ENCODE assay signal across 1 cellular context in genomic region chr1:75724472-75725022, GRCh38.
TF ChIP-seq lines count a peak whose summit lies in the region.

ACADM (plus strand) TSS chr1:75724709; CDS start chr1:75724788, 79 bp downstream.

TF ChIP-seq in HepG2, 621 proteins besides CTCF, POLR2A, EP300 and RAD21 (continued from another document and continues in another):
- TF ChIP-seq ZNF646 (CRISPR knock-in tag; IDR thresholded peaks at IDR 0.05) = no peak
- 0 out of 2 replicates have a peak, but pooled peaks have one; percentile 36 for TF ChIP-seq ZNF264 (CRISPR knock-in tag; IDR thresholded peaks at IDR 0.05)
- TF ChIP-seq GPN1 (CRISPR knock-in tag; IDR thresholded peaks at IDR 0.05; ENCODE audit: borderline replicate concordance) = no peak
- no peak for TF ChIP-seq RCOR2 (CRISPR knock-in tag; IDR thresholded peaks at IDR 0.05)
- no peak for TF ChIP-seq ZNF329 (CRISPR knock-in tag; IDR thresholded peaks at IDR 0.05; ENCODE audit: low read depth)
- no peak for TF ChIP-seq IKZF4 (CRISPR knock-in tag; IDR thresholded peaks at IDR 0.05; ENCODE audit: borderline replicate concordance, low read depth, not compliant biosample characterization)
- TF ChIP-seq SMARCE1 (IDR thresholded peaks at IDR 0.05; ENCODE audit: borderline replicate concordance) = no peak
- TF ChIP-seq, protein P1, sequence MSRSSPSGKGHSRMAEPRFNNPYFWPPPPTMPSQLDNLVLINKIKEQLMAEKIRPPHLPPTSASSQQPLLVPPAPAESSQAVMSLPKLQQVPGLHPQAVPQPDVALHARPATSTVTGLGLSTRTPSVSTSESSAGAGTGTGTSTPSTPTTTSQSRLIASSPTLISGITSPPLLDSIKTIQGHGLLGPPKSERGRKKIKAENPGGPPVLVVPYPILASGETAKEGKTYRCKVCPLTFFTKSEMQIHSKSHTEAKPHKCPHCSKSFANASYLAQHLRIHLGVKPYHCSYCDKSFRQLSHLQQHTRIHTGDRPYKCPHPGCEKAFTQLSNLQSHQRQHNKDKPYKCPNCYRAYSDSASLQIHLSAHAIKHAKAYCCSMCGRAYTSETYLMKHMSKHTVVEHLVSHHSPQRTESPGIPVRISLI (CRISPR knock-in tag; IDR thresholded peaks at IDR 0.05; ENCODE audit: borderline replicate concordance) = no peak
- TF ChIP-seq MIER3 (CRISPR knock-in tag; IDR thresholded peaks at IDR 0.05; ENCODE audit: borderline replicate concordance) = peak; percentile 17; the same call in 1 of the 2 replicates
- TF ChIP-seq SMAD9 (CRISPR knock-in tag; IDR thresholded peaks at IDR 0.05) = no peak
- no peak for TF ChIP-seq RELA (CRISPR knock-in tag; IDR thresholded peaks at IDR 0.05)
- no peak for TF ChIP-seq ZNF672 (CRISPR knock-in tag; IDR thresholded peaks at IDR 0.05)
- peak; percentile 66; the same call in 1 of the 2 replicates for TF ChIP-seq FOXK1 (CRISPR knock-in tag; IDR thresholded peaks at IDR 0.05; ENCODE audit: borderline replicate concordance, low read depth)
- no peak; the same call in 1 of the 2 replicates for TF ChIP-seq ZNF160 (CRISPR knock-in tag; IDR thresholded peaks at IDR 0.05)
- no peak for TF ChIP-seq TCF7L2 (IDR thresholded peaks at IDR 0.05; ENCODE audit: low read depth, low read length)
- TF ChIP-seq KLF9 (CRISPR knock-in tag; IDR thresholded peaks at IDR 0.05; ENCODE audit: low read depth) = no peak
- TF ChIP-seq, protein P2, sequence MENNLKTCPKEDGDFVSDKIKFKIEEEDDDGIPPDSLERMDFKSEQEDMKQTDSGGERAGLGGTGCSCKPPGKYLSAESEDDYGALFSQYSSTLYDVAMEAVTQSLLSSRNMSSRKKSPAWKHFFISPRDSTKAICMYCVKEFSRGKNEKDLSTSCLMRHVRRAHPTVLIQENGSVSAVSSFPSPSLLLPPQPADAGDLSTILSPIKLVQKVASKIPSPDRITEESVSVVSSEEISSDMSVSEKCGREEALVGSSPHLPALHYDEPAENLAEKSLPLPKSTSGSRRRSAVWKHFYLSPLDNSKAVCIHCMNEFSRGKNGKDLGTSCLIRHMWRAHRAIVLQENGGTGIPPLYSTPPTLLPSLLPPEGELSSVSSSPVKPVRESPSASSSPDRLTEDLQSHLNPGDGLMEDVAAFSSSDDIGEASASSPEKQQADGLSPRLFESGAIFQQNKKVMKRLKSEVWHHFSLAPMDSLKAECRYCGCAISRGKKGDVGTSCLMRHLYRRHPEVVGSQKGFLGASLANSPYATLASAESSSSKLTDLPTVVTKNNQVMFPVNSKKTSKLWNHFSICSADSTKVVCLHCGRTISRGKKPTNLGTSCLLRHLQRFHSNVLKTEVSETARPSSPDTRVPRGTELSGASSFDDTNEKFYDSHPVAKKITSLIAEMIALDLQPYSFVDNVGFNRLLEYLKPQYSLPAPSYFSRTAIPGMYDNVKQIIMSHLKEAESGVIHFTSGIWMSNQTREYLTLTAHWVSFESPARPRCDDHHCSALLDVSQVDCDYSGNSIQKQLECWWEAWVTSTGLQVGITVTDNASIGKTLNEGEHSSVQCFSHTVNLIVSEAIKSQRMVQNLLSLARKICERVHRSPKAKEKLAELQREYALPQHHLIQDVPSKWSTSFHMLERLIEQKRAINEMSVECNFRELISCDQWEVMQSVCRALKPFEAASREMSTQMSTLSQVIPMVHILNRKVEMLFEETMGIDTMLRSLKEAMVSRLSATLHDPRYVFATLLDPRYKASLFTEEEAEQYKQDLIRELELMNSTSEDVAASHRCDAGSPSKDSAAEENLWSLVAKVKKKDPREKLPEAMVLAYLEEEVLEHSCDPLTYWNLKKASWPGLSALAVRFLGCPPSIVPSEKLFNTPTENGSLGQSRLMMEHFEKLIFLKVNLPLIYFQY (CRISPR knock-in tag; IDR thresholded peaks at IDR 0.05; ENCODE audit: borderline replicate concordance) = 0 out of 2 replicates have a peak, but pooled peaks have one; percentile 21
- TF ChIP-seq KLF13 (CRISPR knock-in tag; IDR thresholded peaks at IDR 0.05) = no peak
- 0 out of 2 replicates have a peak, but pooled peaks have one; percentile 53 for TF ChIP-seq GTF3A (CRISPR knock-in tag; conservative IDR thresholded peaks at IDR 0.05)
- no peak for TF ChIP-seq RORA (CRISPR knock-in tag; IDR thresholded peaks at IDR 0.05)
- no peak for TF ChIP-seq PLRG1 (conservative IDR thresholded peaks at IDR 0.05)
- TF ChIP-seq ZNF570 (CRISPR knock-in tag; IDR thresholded peaks at IDR 0.05; ENCODE audit: borderline replicate concordance) = 0 out of 2 replicates have a peak, but pooled peaks have one; percentile 54
- no peak for TF ChIP-seq ZSCAN20 (CRISPR knock-in tag; IDR thresholded peaks at IDR 0.05; ENCODE audit: borderline replicate concordance)
- TF ChIP-seq TOE1 (CRISPR knock-in tag; IDR thresholded peaks at IDR 0.05) = no peak
- 0 out of 2 replicates have a peak, but pooled peaks have one; percentile 42 for TF ChIP-seq ZNF749 (CRISPR knock-in tag; IDR thresholded peaks at IDR 0.05; ENCODE audit: borderline replicate concordance)
- peak; percentile 67; the same call in 1 of the 2 replicates for TF ChIP-seq SIN3A (IDR thresholded peaks at IDR 0.05; ENCODE audit: borderline replicate concordance, low read depth, low read length)
- no peak for TF ChIP-seq ATRX (CRISPR knock-in tag; IDR thresholded peaks at IDR 0.05; ENCODE audit: borderline replicate concordance)
- peak; percentile 70; the same call in 1 of the 2 replicates for TF ChIP-seq ARHGAP35 (CRISPR knock-in tag; IDR thresholded peaks at IDR 0.05; ENCODE audit: borderline replicate concordance)
- no peak for TF ChIP-seq ZNF550 (CRISPR knock-in tag; IDR thresholded peaks at IDR 0.05; ENCODE audit: borderline replicate concordance)
- no peak for TF ChIP-seq ZBTB21 (CRISPR knock-in tag; IDR thresholded peaks at IDR 0.05)
- peak; percentile 56 for TF ChIP-seq FOSL2 (CRISPR knock-in tag; IDR thresholded peaks at IDR 0.05)
- no peak for TF ChIP-seq ZNF282 (IDR thresholded peaks at IDR 0.05; ENCODE audit: partially characterized antibody)
- TF ChIP-seq TFE3 (CRISPR knock-in tag; IDR thresholded peaks at IDR 0.05) = peak; percentile 43
- TF ChIP-seq, protein P3, sequence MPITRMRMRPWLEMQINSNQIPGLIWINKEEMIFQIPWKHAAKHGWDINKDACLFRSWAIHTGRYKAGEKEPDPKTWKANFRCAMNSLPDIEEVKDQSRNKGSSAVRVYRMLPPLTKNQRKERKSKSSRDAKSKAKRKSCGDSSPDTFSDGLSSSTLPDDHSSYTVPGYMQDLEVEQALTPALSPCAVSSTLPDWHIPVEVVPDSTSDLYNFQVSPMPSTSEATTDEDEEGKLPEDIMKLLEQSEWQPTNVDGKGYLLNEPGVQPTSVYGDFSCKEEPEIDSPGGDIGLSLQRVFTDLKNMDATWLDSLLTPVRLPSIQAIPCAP (CRISPR knock-in tag; IDR thresholded peaks at IDR 0.05; ENCODE audit: low read depth) = no peak
- peak; percentile 91; the same call in 1 of the 2 replicates for TF ChIP-seq NFKB2 (CRISPR knock-in tag; IDR thresholded peaks at IDR 0.05; ENCODE audit: borderline replicate concordance)
- peak; percentile 66; the same call in 1 of the 2 replicates for TF ChIP-seq ZNF225 (CRISPR knock-in tag; IDR thresholded peaks at IDR 0.05)
- peak; percentile 75 for TF ChIP-seq ZFY (CRISPR knock-in tag; IDR thresholded peaks at IDR 0.05)
- peak; percentile 48; the same call in 1 of the 2 replicates for TF ChIP-seq ZFP82 (CRISPR knock-in tag; IDR thresholded peaks at IDR 0.05; ENCODE audit: borderline replicate concordance)
- TF ChIP-seq, protein P4, sequence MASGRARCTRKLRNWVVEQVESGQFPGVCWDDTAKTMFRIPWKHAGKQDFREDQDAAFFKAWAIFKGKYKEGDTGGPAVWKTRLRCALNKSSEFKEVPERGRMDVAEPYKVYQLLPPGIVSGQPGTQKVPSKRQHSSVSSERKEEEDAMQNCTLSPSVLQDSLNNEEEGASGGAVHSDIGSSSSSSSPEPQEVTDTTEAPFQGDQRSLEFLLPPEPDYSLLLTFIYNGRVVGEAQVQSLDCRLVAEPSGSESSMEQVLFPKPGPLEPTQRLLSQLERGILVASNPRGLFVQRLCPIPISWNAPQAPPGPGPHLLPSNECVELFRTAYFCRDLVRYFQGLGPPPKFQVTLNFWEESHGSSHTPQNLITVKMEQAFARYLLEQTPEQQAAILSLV (CRISPR knock-in tag; IDR thresholded peaks at IDR 0.05; ENCODE audit: borderline replicate concordance) = no peak; the same call in 1 of the 2 replicates
- peak; percentile 54 for TF ChIP-seq KAT8 (CRISPR knock-in tag; IDR thresholded peaks at IDR 0.05)
- TF ChIP-seq FOXC1 (CRISPR knock-in tag; IDR thresholded peaks at IDR 0.05; ENCODE audit: borderline replicate concordance) = peak; percentile 86; the same call in 1 of the 2 replicates
- TF ChIP-seq KDM1A (CRISPR knock-in tag; IDR thresholded peaks at IDR 0.05) = peak; percentile 59; the same call in 1 of the 2 replicates
- no peak for TF ChIP-seq ZNF207 (IDR thresholded peaks at IDR 0.05; ENCODE audit: borderline replicate concordance)
- peak; percentile 84 for TF ChIP-seq UBTF (CRISPR knock-in tag; IDR thresholded peaks at IDR 0.05)
- TF ChIP-seq ZC3H4 (CRISPR knock-in tag; IDR thresholded peaks at IDR 0.05; ENCODE audit: borderline replicate concordance) = no peak
- TF ChIP-seq THYN1 (CRISPR knock-in tag; IDR thresholded peaks at IDR 0.05; ENCODE audit: borderline replicate concordance, low read depth) = 0 out of 2 replicates have a peak, but pooled peaks have one; percentile 77
